11 cellular contexts compared by ENCODE assay signal in the genomic region with DNA sequence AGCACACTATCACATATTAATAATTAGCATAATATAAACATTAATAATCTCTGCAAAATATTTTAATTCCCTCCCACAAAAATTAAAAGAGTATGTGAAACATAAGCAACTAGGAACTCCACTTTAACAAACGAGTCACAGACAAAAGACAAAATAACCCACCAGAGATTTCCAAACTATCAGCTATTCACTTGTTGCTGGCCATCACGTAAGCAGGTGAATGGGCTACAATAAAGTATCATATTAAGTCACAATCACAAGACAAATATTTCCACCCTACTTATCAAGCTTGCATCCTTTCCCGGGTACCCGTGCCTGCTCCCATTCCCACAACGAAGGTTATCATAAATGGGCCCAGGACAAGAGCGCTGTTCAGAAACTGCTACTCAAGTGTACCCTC. TPM values are rescaled to one million over a fixed set of nuclear protein-coding genes. Genes with fewer than 3 reads are reported as not detected.
DNase-seq lines count a peak whose midpoint lies in the region; ATAC-seq, FAIRE-seq and TF ChIP-seq lines count a peak whose summit lies in the region.
"Had no signal": no experiment of that assay in that cellular context is flagged by ENCODE, and none has a peak within 500 bp of the region (broad histone marks: within the 10 kb centered on the region; RNA-seq: fewer than 3 reads in every experiment).

No MANE protein-coding gene starts in this region.

- intact Hi-C loops in CD4-positive, alpha-beta T cell (cut with DNase I, micrococcal nuclease): no loop called here
- intact Hi-C loops in mammary epithelial cell (cut with micrococcal nuclease): no loop called here

- no peak for DNase-seq in CD4-positive, alpha-beta T cell
- DNase-seq in mammary epithelial cell (no peak), SW 1271 (lab: John Stamatoyannopoulos, UW) (no peak), HTR-8/SVneo (ENCODE audit: insufficient read length, low spot score) (no peak), SW480 (ENCODE audit: low spot score) (no peak), OCI-M1 (lab: John Stamatoyannopoulos, UW) (no peak)
- DNase-seq in naive thymus-derived CD8-positive, alpha-beta T cell: no peak
- DNase-seq: activated gamma-delta T cell treated with Interleukin-2 at 50 U/mL for 16 hours, thyroid gland had no signal

- H2AFZ ChIP-seq in KMS-11 (ENCODE audit: low read depth): no peak overlapping the region
- no peak overlapping the region for H2AFZ ChIP-seq in mammary epithelial cell (ENCODE audit: low read depth, low read length)

- peak overlapping the region; percentile 98 for H3K4me3 Mint-ChIP-seq in CD4-positive, alpha-beta T cell
- peak overlapping the region; percentile 93 to 98 (median 96) for H3K4me3 Mint-ChIP-seq in naive thymus-derived CD8-positive, alpha-beta T cell

- peaks cover 23% of the 10 kb centered on the region for H3K4me1 ChIP-seq in KMS-11 (ENCODE audit: low read depth, poor library complexity, severe bottlenecking)
- H3K4me1 ChIP-seq in mammary epithelial cell (ENCODE audit: insufficient read depth, low read length): peaks cover 12% of the 10 kb centered on the region

- peak overlapping the region; percentile 78; the same call in 1 of the 2 replicates for H3K4me2 ChIP-seq in KMS-11
- peak overlapping the region; percentile 93 for H3K4me2 ChIP-seq in mammary epithelial cell (ENCODE audit: insufficient read depth, low read depth, low read length)

- POLR2A ChIA-PET in CD4-positive, alpha-beta T cell (lab: Charles Lee): no interaction called here
- POLR2A ChIA-PET in naive thymus-derived CD8-positive, alpha-beta T cell (lab: Charles Lee): no interaction called here

- dilution Hi-C loops in mammary epithelial cell (cut with HindIII; ENCODE audit: low sequenced_read_pairs): no loop called here

- in situ Hi-C loops in mammary epithelial cell (cut with MboI; ENCODE audit: low sequenced_read_pairs in 2 of 2): no loop called here

- ATAC-seq in CD4-positive, alpha-beta T cell (ENCODE audit: poor library complexity): no peak
- no peak for ATAC-seq in naive thymus-derived CD8-positive, alpha-beta T cell
- ATAC-seq: sciatic nerve had no signal

- H3K27ac ChIP-seq in CD4-positive, alpha-beta T cell (ENCODE audit: low read depth, low read length): no peak overlapping the region
- H3K27ac ChIP-seq in KMS-11: no peak overlapping the region
- no peak overlapping the region for H3K27ac ChIP-seq in mammary epithelial cell (ENCODE audit: insufficient read depth, low read depth, low read length)
- H3K27ac ChIP-seq: thyroid gland had no signal

- no peak for FAIRE-seq in HTR-8/SVneo (lab: Jason Lieb, UNC)

- H3K36me3 ChIP-seq in KMS-11 (ENCODE audit: insufficient read depth): no peaks in the 10 kb centered on the region
- H3K36me3 ChIP-seq in mammary epithelial cell (ENCODE audit: insufficient read depth, low read length): no peaks in the 10 kb centered on the region
- H3K36me3 ChIP-seq: thyroid gland had no signal

- H3K79me2 ChIP-seq in KMS-11 (ENCODE audit: insufficient read depth, low read depth) (peaks cover 71% of the 10 kb centered on the region), mammary epithelial cell (ENCODE audit: insufficient read depth, low read length) (peaks cover 80% of the 10 kb centered on the region)

- no peak overlapping the region for H3K9ac ChIP-seq in KMS-11
- H3K9ac ChIP-seq in mammary epithelial cell (ENCODE audit: insufficient read depth, low read length): peak overlapping the region; percentile 89

- H3K4me3 ChIP-seq in KMS-11 (IDR thresholded peaks at IDR 0.05; ENCODE audit: insufficient read depth, low read depth, low read length) (no peak overlapping the region), mammary epithelial cell (replicated peaks in 1 of 3; ENCODE audit: insufficient read depth in 1 of 3, low read depth in 2 of 3, low read length in 3 of 3) (peak overlapping the region in 2 of 3 experiments; percentile 68 to 95)

- no peaks in the 10 kb centered on the region for H3K27me3 Mint-ChIP-seq in CD4-positive, alpha-beta T cell
- no peaks in the 10 kb centered on the region for H3K27me3 Mint-ChIP-seq in naive thymus-derived CD8-positive, alpha-beta T cell

- no peaks in the 10 kb centered on the region for H3K9me3 Mint-ChIP-seq in CD4-positive, alpha-beta T cell
- H3K9me3 Mint-ChIP-seq in naive thymus-derived CD8-positive, alpha-beta T cell: no peaks in the 10 kb centered on the region

- 64% methylated on average over 6 of the region's 6 CpGs for WGBS in mammary epithelial cell (ENCODE audit: low coverage, missing lambda C conversion rate)

- H4K20me1 ChIP-seq in KMS-11 (ENCODE audit: insufficient read depth) (peaks cover 37% of the 10 kb centered on the region), mammary epithelial cell (ENCODE audit: insufficient read depth, low read length) (peaks cover 14% of the 10 kb centered on the region)

- no peak for TF ChIP-seq CTCF in CD4-positive, alpha-beta T cell (IDR thresholded peaks at IDR 0.05)
- TF ChIP-seq CTCF in KMS-11 (conservative IDR thresholded peaks at IDR 0.05; ENCODE audit: low read depth, low read length): no peak
- no peak for TF ChIP-seq CTCF in mammary epithelial cell (conservative IDR thresholded peaks at IDR 0.05 in 1 of 2, IDR thresholded peaks at IDR 0.05 in 1 of 2; ENCODE audit: extremely low read depth in 1 of 2, insufficient read depth in 1 of 2, low read depth in 1 of 2, low read length in 2 of 2)

- CTCF ChIA-PET in CD4-positive, alpha-beta T cell (lab: Charles Lee): interaction anchor here (2.2 kb wide), 1 partner anchor 12 kb away, joined by 7 read pairs; no protein-coding TSS in a partner anchor
- CTCF ChIA-PET in mammary epithelial cell (lab: Charles Lee; ENCODE audit: low non-redundant PET): no interaction called here

- BruUV-seq in mammary epithelial cell (replicated peaks; lab: Mats Ljungman, UMichigan): no TSS peak

- peaks cover 60% of the 10 kb centered on the region for H3K4me1 Mint-ChIP-seq in CD4-positive, alpha-beta T cell (ENCODE audit: low read depth)
- peaks cover 30 to 70% (median 67%) of the 10 kb centered on the region in 4 donors for H3K4me1 Mint-ChIP-seq in naive thymus-derived CD8-positive, alpha-beta T cell

- H3K36me3 Mint-ChIP-seq in CD4-positive, alpha-beta T cell (ENCODE audit: low read depth): peaks cover 12% of the 10 kb centered on the region
- H3K36me3 Mint-ChIP-seq in naive thymus-derived CD8-positive, alpha-beta T cell: peaks cover 0 to 2% (median 0%) of the 10 kb centered on the region in 3 donors

- no peaks in the 10 kb centered on the region for H3K9me3 ChIP-seq in CD4-positive, alpha-beta T cell (ENCODE audit: control insufficient read depth, low read length)
- no peaks in the 10 kb centered on the region for H3K9me3 ChIP-seq in mammary epithelial cell (replicated peaks; ENCODE audit: insufficient read depth, low read length)
- H3K9me3 ChIP-seq: thyroid gland had no signal

- no peak overlapping the region for H3K27ac Mint-ChIP-seq in CD4-positive, alpha-beta T cell
- H3K27ac Mint-ChIP-seq in naive thymus-derived CD8-positive, alpha-beta T cell: peak overlapping the region in 6 of 10 donors; percentile 2 to 92 (median 26)

- no peaks in the 10 kb centered on the region for H3K27me3 ChIP-seq in CD4-positive, alpha-beta T cell (ENCODE audit: control insufficient read depth, insufficient read depth, low read length)
- H3K27me3 ChIP-seq in KMS-11 (ENCODE audit: insufficient read depth, low read depth) (no peaks in the 10 kb centered on the region), mammary epithelial cell (ENCODE audit: insufficient read depth, low read length) (no peaks in the 10 kb centered on the region)
- H3K27me3 ChIP-seq: thyroid gland had no signal

RNA-seq across cellular contexts. Expression of a gene that starts 2.5 kb away (rescaled TPM):
- total RNA-seq in CD4-positive, alpha-beta T cell: 10 to 100 TPM; 29.9 to 40.8 TPM
- total RNA-seq in mammary epithelial cell: 100 to 1,000 TPM in 1 of 2 donors, 10 to 100 TPM in 1; 56.7 to 105 TPM
- 120 TPM for polyA plus RNA-seq in mammary epithelial cell
- polyA minus RNA-seq in mammary epithelial cell: 83.4 TPM
- 10 to 100 TPM; 64.8 to 64.9 TPM for total RNA-seq in naive thymus-derived CD8-positive, alpha-beta T cell
- polyA plus RNA-seq in naive thymus-derived CD8-positive, alpha-beta T cell: 10 to 100 TPM; 80.2 to 90.0 (median 83.0) TPM
